Comparison of ENCODE assay signal across 12 cellular contexts in the genomic region with DNA sequence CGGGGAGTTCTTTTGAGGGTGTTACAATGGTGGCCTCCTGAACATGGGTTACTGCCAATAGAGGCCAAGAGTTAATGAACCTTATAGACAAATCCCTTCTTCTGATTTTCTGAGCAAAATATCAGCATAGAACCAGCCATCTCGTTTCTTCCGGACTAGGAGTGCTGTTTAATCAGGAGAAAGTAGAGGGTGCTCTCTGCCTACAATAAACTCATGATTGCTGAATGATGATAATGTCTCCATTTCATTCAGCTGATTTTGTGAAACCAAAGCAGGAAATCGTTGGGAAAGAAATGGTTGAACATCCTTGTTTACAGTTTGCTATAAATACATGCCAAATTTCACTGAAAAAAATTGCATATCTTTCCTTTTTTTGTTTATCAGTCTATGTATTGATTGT.
DNase-seq lines count a peak whose midpoint lies in the region; ATAC-seq and TF ChIP-seq lines count a peak whose summit lies in the region.
"Had no signal": no experiment of that assay in that cellular context is flagged by ENCODE, and none has a peak within 500 bp of the region (broad histone marks: within the 10 kb centered on the region; RNA-seq: fewer than 3 reads in every experiment).

No MANE protein-coding gene starts in this region.

- H2BK15ac ChIP-seq in H9 (ENCODE audit: low read depth, low read length), result no peak overlapping the region

- H3K27me3 ChIP-seq in AG04450 (ENCODE audit: control insufficient read depth, insufficient read depth, low read length) (no peaks in the 10 kb centered on the region), H9 (ENCODE audit: insufficient read depth, low read length) (no peaks in the 10 kb centered on the region), adipocyte (replicated peaks; ENCODE audit: control insufficient read depth, insufficient read depth, low read length) (no peaks in the 10 kb centered on the region), Caco-2 (replicated peaks; ENCODE audit: control insufficient read depth, insufficient read depth, low read length) (no peaks in the 10 kb centered on the region)
- H3K27me3 ChIP-seq: uterus had no signal

- H3K9ac ChIP-seq in H9 (ENCODE audit: extremely low read depth, insufficient read length, low read length), result no peak overlapping the region
- H3K9ac ChIP-seq in adipocyte (ENCODE audit: low read length), result peak overlapping the region; percentile 72

- no peak overlapping the region for H3K18ac ChIP-seq in H9 (ENCODE audit: insufficient read length, low read depth, low read length)

- H4K91ac ChIP-seq in H9 (ENCODE audit: insufficient read length, low read depth, low read length), result no peak overlapping the region

- POLR2A ChIA-PET in AG04450 (lab: Yijun Ruan, JAX), result no interaction called here
- POLR2A ChIA-PET in Caco-2 (lab: Charles Lee), result no interaction called here

- H3K27ac ChIP-seq in AG04450 (ENCODE audit: low read depth, low read length) (no peak overlapping the region), H9 (ENCODE audit: insufficient read length, low read depth, low read length) (no peak overlapping the region)
- H3K27ac ChIP-seq: uterus had no signal

- H3K79me2 ChIP-seq in H9 (ENCODE audit: insufficient read depth, low read length), result no peaks in the 10 kb centered on the region

- intact Hi-C loops in activated CD4-positive, alpha-beta T cell treated with anti-CD3 and anti-CD28 coated beads, Interleukin-2, amount 10 ng/mL, durations not matched to agents 24 days and 14 days (cut with micrococcal nuclease), result no loop called here
- intact Hi-C loops in Caco-2 (cut with micrococcal nuclease; ENCODE audit: unreplicated experiment), result loop anchor here (1.0 kb wide), 1 partner anchor 443 kb away; no protein-coding TSS in a partner anchor

- no peak overlapping the region for H2BK120ac ChIP-seq in H9 (ENCODE audit: low read depth, low read length, poor library complexity, severe bottlenecking)

- no peak overlapping the region for H3K56ac ChIP-seq in H9 (ENCODE audit: insufficient read length, low read depth, low read length)

- DNase-seq in AG04450 (ENCODE audit: low read depth, low spot score) (peak; percentile 0), H9 (no peak), adipocyte (ENCODE audit: low read depth) (peak; percentile 74), iris pigment epithelial cell (ENCODE audit: low read depth) (peak; percentile 64), HK-2 (ENCODE audit: unreplicated experiment) (no peak), Caco-2 (no peak)
- no peak for DNase-seq in activated CD4-positive, alpha-beta T cell treated with anti-CD3 and anti-CD28 coated beads, Interleukin-2, amount 10 ng/mL, durations not matched to agents 24 days and 14 days
- DNase-seq: activated naive CD4-positive, alpha-beta T cell treated with anti-CD3 and anti-CD28 coated beads, Interleukin-2, amount 10 ng/mL, durations not matched to agents 7 days and 5 days; uterus had no signal

- no peaks in the 10 kb centered on the region for H3K27me3 Mint-ChIP-seq in H9 (ENCODE audit: low read depth)
- H3K27me3 Mint-ChIP-seq in activated CD4-positive, alpha-beta T cell treated with anti-CD3 and anti-CD28 coated beads, Interleukin-2, amount 10 ng/mL, durations not matched to agents 24 days and 14 days, result no peaks in the 10 kb centered on the region
- H3K27me3 Mint-ChIP-seq in Caco-2 (ENCODE audit: insufficient read depth, unreplicated experiment), result no peaks in the 10 kb centered on the region
- H3K27me3 Mint-ChIP-seq: activated naive CD4-positive, alpha-beta T cell treated with anti-CD3 and anti-CD28 coated beads, Interleukin-2, amount 10 ng/mL, durations not matched to agents 7 days and 5 days had no signal

- H3K4me2 ChIP-seq in H9 (ENCODE audit: insufficient read depth, insufficient read length, low read length), result no peak overlapping the region

- CTCF ChIA-PET in AG04450 (lab: Charles Lee) (interaction anchor here (0.8 to 4.4 kb wide), 10 partner anchors 9 to 1330 kb away, joined by 3 to 46 read pairs (median 4); no protein-coding TSS in a partner anchor), Caco-2 (lab: Charles Lee) (no interaction called here)

- H3K23me2 ChIP-seq in H9 (ENCODE audit: insufficient read length, low read depth, low read length, poor library complexity, severe bottlenecking), result no peaks in the 10 kb centered on the region

- no peaks in the 10 kb centered on the region for H3K36me3 ChIP-seq in adipocyte (ENCODE audit: control insufficient read depth, insufficient read depth, low read length, severe bottlenecking)
- no peaks in the 10 kb centered on the region for H3K36me3 ChIP-seq in Caco-2 (ENCODE audit: control insufficient read depth, insufficient read depth, low read length)
- H3K36me3 ChIP-seq: uterus had no signal

- no peak overlapping the region for H2BK20ac ChIP-seq in H9 (ENCODE audit: low read depth, low read length, poor library complexity, severe bottlenecking)

- no peak overlapping the region for H3K4ac ChIP-seq in H9 (ENCODE audit: low read depth, low read length)

- no peaks in the 10 kb centered on the region for H3K79me1 ChIP-seq in H9 (ENCODE audit: insufficient read depth, low read depth, low read length, poor library complexity, severe bottlenecking)

- H2BK5ac ChIP-seq in H9 (ENCODE audit: insufficient read length, low read length), result no peak overlapping the region

- WGBS in H9 (ENCODE audit: extremely low coverage, insufficient read length, low lambda C conversion rate), result no CpG with 5 or more reads among the region's 4 CpGs

- H4K8ac ChIP-seq in H9 (replicated peaks; ENCODE audit: insufficient read length, low read depth, low read length), result no peak overlapping the region

- no peak overlapping the region for H2BK12ac ChIP-seq in H9 (ENCODE audit: insufficient read length, low read depth, low read length)

- peak; percentile 56 for TF ChIP-seq CTCF in AG04450 (IDR thresholded peaks at IDR 0.05; ENCODE audit: low read depth, low read length)
- peak; percentile 51; the same call in 2 of the 3 replicates for TF ChIP-seq CTCF in H9 (conservative IDR thresholded peaks at IDR 0.05)
- no peak for TF ChIP-seq CTCF in Caco-2 (IDR thresholded peaks at IDR 0.05; ENCODE audit: insufficient read depth in 1 of 2, low read depth in 1 of 2, low read length in 1 of 2, severe bottlenecking in 1 of 2, unreplicated experiment in 1 of 2)

- no peaks in the 10 kb centered on the region for H4K20me1 ChIP-seq in H9 (ENCODE audit: control insufficient read depth, insufficient read depth, insufficient read length)

- H3K27ac Mint-ChIP-seq in H9, result no peak overlapping the region
- no peak overlapping the region for H3K27ac Mint-ChIP-seq in activated CD4-positive, alpha-beta T cell treated with anti-CD3 and anti-CD28 coated beads, Interleukin-2, amount 10 ng/mL, durations not matched to agents 24 days and 14 days
- no peak overlapping the region for H3K27ac Mint-ChIP-seq in Caco-2 (ENCODE audit: unreplicated experiment)
- H3K27ac Mint-ChIP-seq: activated naive CD4-positive, alpha-beta T cell treated with anti-CD3 and anti-CD28 coated beads, Interleukin-2, amount 10 ng/mL, durations not matched to agents 7 days and 5 days had no signal

- H2AFZ ChIP-seq in H9 (ENCODE audit: low read length), result no peak overlapping the region

- no peak for ATAC-seq in GM21526 (IDR thresholded peaks at IDR 0.05; ENCODE audit: low FRiP score, unreplicated experiment)
- ATAC-seq: K562 had no signal

- H3K14ac ChIP-seq in H9 (ENCODE audit: insufficient read depth, low read length), result no peak overlapping the region

- no peak overlapping the region for H3K4me3 Mint-ChIP-seq in H9
- H3K4me3 Mint-ChIP-seq in activated CD4-positive, alpha-beta T cell treated with anti-CD3 and anti-CD28 coated beads, Interleukin-2, amount 10 ng/mL, durations not matched to agents 24 days and 14 days, result no peak overlapping the region
- no peak overlapping the region for H3K4me3 Mint-ChIP-seq in Caco-2 (ENCODE audit: unreplicated experiment)
- H3K4me3 Mint-ChIP-seq: activated naive CD4-positive, alpha-beta T cell treated with anti-CD3 and anti-CD28 coated beads, Interleukin-2, amount 10 ng/mL, durations not matched to agents 7 days and 5 days had no signal

- H2AK5ac ChIP-seq in H9 (ENCODE audit: insufficient read length, low read length), result no peak overlapping the region

- H3K36me3 Mint-ChIP-seq in H9 (ENCODE audit: insufficient read depth in 1 of 3, low read depth in 3 of 3) (no peaks in the 10 kb centered on the region), Caco-2 (ENCODE audit: insufficient read depth, unreplicated experiment) (no peaks in the 10 kb centered on the region)
- no peaks in the 10 kb centered on the region for H3K36me3 Mint-ChIP-seq in activated CD4-positive, alpha-beta T cell treated with anti-CD3 and anti-CD28 coated beads, Interleukin-2, amount 10 ng/mL, durations not matched to agents 24 days and 14 days (ENCODE audit: low read depth)
- H3K36me3 Mint-ChIP-seq: activated naive CD4-positive, alpha-beta T cell treated with anti-CD3 and anti-CD28 coated beads, Interleukin-2, amount 10 ng/mL, durations not matched to agents 7 days and 5 days had no signal

- H3K9me3 Mint-ChIP-seq in H9 (no peaks in the 10 kb centered on the region), Caco-2 (ENCODE audit: unreplicated experiment) (no peaks in the 10 kb centered on the region)
- no peaks in the 10 kb centered on the region for H3K9me3 Mint-ChIP-seq in activated CD4-positive, alpha-beta T cell treated with anti-CD3 and anti-CD28 coated beads, Interleukin-2, amount 10 ng/mL, durations not matched to agents 24 days and 14 days
- H3K9me3 Mint-ChIP-seq: activated naive CD4-positive, alpha-beta T cell treated with anti-CD3 and anti-CD28 coated beads, Interleukin-2, amount 10 ng/mL, durations not matched to agents 7 days and 5 days had no signal

- H3K4me1 ChIP-seq in H9 (ENCODE audit: insufficient read depth, low read length), result no peaks in the 10 kb centered on the region
- peaks cover 24% of the 10 kb centered on the region for H3K4me1 ChIP-seq in adipocyte (ENCODE audit: control insufficient read depth, insufficient read depth, low read length)
- H3K4me1 ChIP-seq in Caco-2, result no peaks in the 10 kb centered on the region
- H3K4me1 ChIP-seq: uterus had no signal

- H3T11ph ChIP-seq in H9 (ENCODE audit: low read length), result no peak overlapping the region

- no peaks in the 10 kb centered on the region for H3K9me3 ChIP-seq in AG04450 (ENCODE audit: control insufficient read depth, insufficient read depth, low read length)
- no peaks in the 10 kb centered on the region for H3K9me3 ChIP-seq in H9 (ENCODE audit: control insufficient read depth, low read depth, low read length)
- H3K9me3 ChIP-seq in adipocyte (ENCODE audit: control insufficient read depth, low read length), result no peaks in the 10 kb centered on the region
- no peaks in the 10 kb centered on the region for H3K9me3 ChIP-seq in Caco-2
- H3K9me3 ChIP-seq: uterus had no signal

- no peaks in the 10 kb centered on the region; a peak in 1 of 4 replicates for H3K4me1 Mint-ChIP-seq in H9
- H3K4me1 Mint-ChIP-seq in activated CD4-positive, alpha-beta T cell treated with anti-CD3 and anti-CD28 coated beads, Interleukin-2, amount 10 ng/mL, durations not matched to agents 24 days and 14 days, result no peaks in the 10 kb centered on the region
- H3K4me1 Mint-ChIP-seq in Caco-2 (ENCODE audit: low read depth, unreplicated experiment), result no peaks in the 10 kb centered on the region
- H3K4me1 Mint-ChIP-seq: activated naive CD4-positive, alpha-beta T cell treated with anti-CD3 and anti-CD28 coated beads, Interleukin-2, amount 10 ng/mL, durations not matched to agents 7 days and 5 days had no signal

- H4K5ac ChIP-seq in H9 (ENCODE audit: insufficient read length, low read depth, low read length), result no peak overlapping the region

- BruUV-seq in Caco-2 (replicated peaks; lab: Mats Ljungman, UMichigan), result no TSS peak

- H3K23ac ChIP-seq in H9 (ENCODE audit: insufficient read length, low read depth, low read length), result no peak overlapping the region

- no peak overlapping the region for H3K4me3 ChIP-seq in AG04450 (ENCODE audit: low read depth, low read length)
- H3K4me3 ChIP-seq in adipocyte (ENCODE audit: low read length), result no peak overlapping the region
- H3K4me3 ChIP-seq in Caco-2 (ENCODE audit: low read depth, low read length), result no peak overlapping the region
- H3K4me3 ChIP-seq: K562, skin epidermis, uterus had no signal

Comparison
In these comparisons a context has a peak if more than half of its experiments do, and no peak if none do; other contexts are left out.
1. DNase-seq: peak in AG04450 (single experiment), adipocyte (single experiment) and iris pigment epithelial cell (single experiment); none in H9 (single experiment), HK-2 (single experiment), activated CD4-positive, alpha-beta T cell treated with anti-CD3 and anti-CD28 coated beads, Interleukin-2, amount 10 ng/mL, durations not matched to agents 24 days and 14 days (single experiment) and Caco-2 (0 of 2).
2. CTCF ChIP-seq: peak in AG04450 (single experiment) and H9 (single experiment); none in Caco-2 (0 of 2).